ENCODE assay signal across 1 cellular context in the genomic region with DNA sequence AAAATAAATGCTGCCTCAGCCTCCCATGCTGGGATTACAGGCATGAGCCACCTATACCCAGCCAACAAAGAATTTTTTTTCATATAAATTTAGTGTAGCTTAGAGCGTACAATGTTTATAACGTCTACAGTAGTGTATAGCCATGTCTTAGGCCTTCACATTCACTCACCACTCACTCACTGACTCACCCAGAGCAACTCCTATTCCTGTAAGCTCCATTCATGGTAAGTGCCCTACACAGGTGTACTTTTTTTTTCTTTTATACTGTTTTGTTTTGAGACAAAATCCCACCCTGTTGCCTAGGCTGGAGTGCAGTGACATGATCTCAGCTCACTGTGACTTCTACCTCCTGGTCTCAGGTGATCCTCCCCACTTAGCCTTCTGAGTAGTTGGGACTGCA.
TF ChIP-seq lines count a peak whose summit lies in the region.

No MANE protein-coding gene starts in this region.

TF ChIP-seq in H1, 55 proteins besides CTCF, POLR2A, EP300 and RAD21:
- no peak for TF ChIP-seq TAF7 (optimal IDR thresholded peaks at IDR 0.05; ENCODE audit: borderline replicate concordance, low read depth, low read length)
- TF ChIP-seq POLR2AphosphoS5 (IDR thresholded peaks at IDR 0.05; ENCODE audit: low read depth, low read length): no peak
- no peak for TF ChIP-seq TBP (IDR thresholded peaks at IDR 0.05; ENCODE audit: low read depth, low read length)
- no peak for TF ChIP-seq SIRT6 (IDR thresholded peaks at IDR 0.05; ENCODE audit: low read length)
- TF ChIP-seq SP1 (IDR thresholded peaks at IDR 0.05; ENCODE audit: low read depth, low read length): no peak
- TF ChIP-seq CHD1 (IDR thresholded peaks at IDR 0.05; ENCODE audit: low read depth, low read length): no peak
TF ChIP-seq in H1: peak in this region for 0.
